ENCODE assay signal across 16 cellular contexts in genomic region chr3:36956155-36956554, GRCh38. TPM values are rescaled to one million over a fixed set of nuclear protein-coding genes. Genes with fewer than 3 reads are reported as not detected.
DNase-seq lines count a peak whose midpoint lies in the region; ATAC-seq lines count a peak whose summit lies in the region.
"Had no signal": no experiment of that assay in that cellular context is flagged by ENCODE, and none has a peak within 500 bp of the region (broad histone marks: within the 10 kb centered on the region; RNA-seq: fewer than 3 reads in every experiment).

No MANE protein-coding gene starts in this region.

- peaks cover 0 to 5% (median 0%) of the 10 kb centered on the region in 3 experiments for H3K27me3 ChIP-seq in neuronal stem cell (ENCODE audit: control insufficient read depth in 3 of 3, insufficient read depth in 3 of 3, low read depth in 1 of 3, low read length in 3 of 3)
- H3K27me3 ChIP-seq: BLaER1 had no signal

- H3K36me3 Mint-ChIP-seq in activated naive CD8-positive, alpha-beta T cell, result no peaks in the 10 kb centered on the region
- H3K36me3 Mint-ChIP-seq in activated naive CD8-positive, alpha-beta T cell treated with anti-CD3 and anti-CD28 coated beads for 36 hours, result no peaks in the 10 kb centered on the region
- H3K36me3 Mint-ChIP-seq in activated T-helper 17 cell treated with anti-CD3 and anti-CD28 coated beads, Interleukin-2, amount 50 U/mL, for 72 hours (ENCODE audit: low read depth), result no peaks in the 10 kb centered on the region
- H3K36me3 Mint-ChIP-seq: CD14-positive monocyte; CD4-positive, alpha-beta memory T cell had no signal

- peaks cover 15% of the 10 kb centered on the region for H3K4me1 Mint-ChIP-seq in activated naive CD8-positive, alpha-beta T cell (ENCODE audit: low read depth)
- peaks cover 13% of the 10 kb centered on the region for H3K4me1 Mint-ChIP-seq in activated naive CD8-positive, alpha-beta T cell treated with anti-CD3 and anti-CD28 coated beads for 36 hours
- H3K4me1 Mint-ChIP-seq in activated T-helper 17 cell treated with anti-CD3 and anti-CD28 coated beads, Interleukin-2, amount 50 U/mL, for 72 hours, result peaks cover 9% of the 10 kb centered on the region

- H3K9me3 ChIP-seq in neuronal stem cell (replicated peaks in 1 of 2; ENCODE audit: control insufficient read depth in 2 of 2, insufficient read depth in 1 of 2, low read depth in 1 of 2, low read length in 2 of 2), result no peaks in the 10 kb centered on the region
- H3K9me3 ChIP-seq: BLaER1 had no signal

- H2BK5ac ChIP-seq in neuronal stem cell (ENCODE audit: low read length), result no peak overlapping the region

- no peak overlapping the region for H3K18ac ChIP-seq in neuronal stem cell (ENCODE audit: low read length)

- no peaks in the 10 kb centered on the region for H3K27me3 Mint-ChIP-seq in activated naive CD8-positive, alpha-beta T cell
- no peaks in the 10 kb centered on the region for H3K27me3 Mint-ChIP-seq in activated naive CD8-positive, alpha-beta T cell treated with anti-CD3 and anti-CD28 coated beads for 36 hours
- H3K27me3 Mint-ChIP-seq in activated T-helper 17 cell treated with anti-CD3 and anti-CD28 coated beads, Interleukin-2, amount 50 U/mL, for 72 hours, result no peaks in the 10 kb centered on the region
- H3K27me3 Mint-ChIP-seq: CD4-positive, alpha-beta memory T cell had no signal

- no peak overlapping the region for H3K27ac ChIP-seq in neuronal stem cell (replicated peaks; ENCODE audit: low read length)
- H3K27ac ChIP-seq: BLaER1 had no signal

- no CpG with 5 or more reads among the region's 3 CpGs for WGBS in neuronal stem cell (ENCODE audit: extremely low coverage in 2 of 2, insufficient read length in 2 of 2, insufficient replicate concordance in 1 of 2), 2 donors

- no peak overlapping the region for H3K9ac ChIP-seq in neuronal stem cell (ENCODE audit: low read depth, low read length, poor library complexity)
- H3K9ac ChIP-seq: BLaER1 had no signal

- no peaks in the 10 kb centered on the region for H3K79me1 ChIP-seq in neuronal stem cell (ENCODE audit: low read depth, low read length)

- H3K4me2 ChIP-seq in neuronal stem cell (ENCODE audit: insufficient read depth, low read length, poor library complexity, severe bottlenecking), result no peak overlapping the region
- H3K4me2 ChIP-seq: BLaER1 had no signal

- no peak for DNase-seq in activated naive CD8-positive, alpha-beta T cell treated with anti-CD3 and anti-CD28 coated beads for 36 hours
- DNase-seq in SK-N-DZ (ENCODE audit: low spot score) (peak; percentile 80), ecto neural progenitor cell (ENCODE audit: low spot score) (peak; percentile 19), GM19238 (ENCODE audit: insufficient read length, low spot score) (no peak), neuronal stem cell (ENCODE audit: low spot score) (no peak)
- DNase-seq: 8988T; Calu3; CD4-positive, alpha-beta memory T cell; DMS79 treated with DMSO at 0.1 percent for 48 hours; GF-D8; H9 had no signal

- H2BK12ac ChIP-seq in neuronal stem cell (ENCODE audit: low read length), result no peak overlapping the region

- H3K36me3 ChIP-seq in neuronal stem cell (replicated peaks in 1 of 2; ENCODE audit: control insufficient read depth in 2 of 2, insufficient read depth in 2 of 2, low read length in 2 of 2), result no peaks in the 10 kb centered on the region
- H3K36me3 ChIP-seq: BLaER1 had no signal

- no peak overlapping the region for H3K23ac ChIP-seq in neuronal stem cell (ENCODE audit: low read depth, low read length, poor library complexity)

- ATAC-seq in activated T-helper 17 cell treated with anti-CD3 and anti-CD28 coated beads, Interleukin-2, amount 50 U/mL, for 72 hours (replicated peaks), result no peak
- ATAC-seq: HepG2 had no signal

- H2BK15ac ChIP-seq in neuronal stem cell (ENCODE audit: low read length), result no peak overlapping the region

- no peak overlapping the region for H2BK120ac ChIP-seq in neuronal stem cell (ENCODE audit: low read depth, low read length)

- peaks cover 0 to 2% of the 10 kb centered on the region in 2 donors for H3K4me1 ChIP-seq in neuronal stem cell (ENCODE audit: control insufficient read depth in 2 of 2, insufficient read depth in 1 of 2, low read depth in 1 of 2, low read length in 2 of 2)
- H3K4me1 ChIP-seq: BLaER1 had no signal

- no peak overlapping the region for H3K4me3 Mint-ChIP-seq in activated naive CD8-positive, alpha-beta T cell
- H3K4me3 Mint-ChIP-seq in activated naive CD8-positive, alpha-beta T cell treated with anti-CD3 and anti-CD28 coated beads for 36 hours, result no peak overlapping the region
- no peak overlapping the region for H3K4me3 Mint-ChIP-seq in activated T-helper 17 cell treated with anti-CD3 and anti-CD28 coated beads, Interleukin-2, amount 50 U/mL, for 72 hours
- H3K4me3 Mint-ChIP-seq: CD14-positive monocyte, H9 had no signal

- no peak overlapping the region for H2AK5ac ChIP-seq in neuronal stem cell (ENCODE audit: low read depth, low read length)

- H3K9me3 Mint-ChIP-seq in activated naive CD8-positive, alpha-beta T cell (ENCODE audit: low read depth), result no peaks in the 10 kb centered on the region
- no peaks in the 10 kb centered on the region for H3K9me3 Mint-ChIP-seq in activated naive CD8-positive, alpha-beta T cell treated with anti-CD3 and anti-CD28 coated beads for 36 hours
- H3K9me3 Mint-ChIP-seq in activated T-helper 17 cell treated with anti-CD3 and anti-CD28 coated beads, Interleukin-2, amount 50 U/mL, for 72 hours, result no peaks in the 10 kb centered on the region
- H3K9me3 Mint-ChIP-seq: CD14-positive monocyte; CD4-positive, alpha-beta memory T cell; H9 had no signal

- H3K27ac Mint-ChIP-seq in activated naive CD8-positive, alpha-beta T cell, result peak overlapping the region; percentile 28
- no peak overlapping the region for H3K27ac Mint-ChIP-seq in activated naive CD8-positive, alpha-beta T cell treated with anti-CD3 and anti-CD28 coated beads for 36 hours
- no peak overlapping the region for H3K27ac Mint-ChIP-seq in activated T-helper 17 cell treated with anti-CD3 and anti-CD28 coated beads, Interleukin-2, amount 50 U/mL, for 72 hours
- H3K27ac Mint-ChIP-seq: CD14-positive monocyte had no signal

- no peak overlapping the region for H4K91ac ChIP-seq in neuronal stem cell (ENCODE audit: low read depth, low read length, poor library complexity)

- H3K4ac ChIP-seq in neuronal stem cell (ENCODE audit: low read length), result no peak overlapping the region

- no peak overlapping the region for H3K14ac ChIP-seq in neuronal stem cell (ENCODE audit: low read length)

- no peak overlapping the region for H4K8ac ChIP-seq in neuronal stem cell (ENCODE audit: low read depth, low read length)

- no peak overlapping the region for H3K4me3 ChIP-seq in neuronal stem cell (ENCODE audit: low read length in 2 of 2)
- H3K4me3 ChIP-seq: BLaER1 had no signal

- H2AFZ ChIP-seq in neuronal stem cell (ENCODE audit: low read length), result no peak overlapping the region

RNA-seq across cellular contexts. Expression of gene TRANK1, which starts 11.3 kb away (rescaled TPM):
- total RNA-seq in activated naive CD8-positive, alpha-beta T cell treated with anti-CD3 and anti-CD28 coated beads for 36 hours, result 10 to 100 TPM; 17.2 to 20.7 TPM
- 0.03 TPM in 1 of 2 replicates, not detected in the other for polyA plus RNA-seq in SK-N-DZ (2014; cell fraction: cytosol; rRNA removed)
- 0.06 and 0.09 TPM in 2 replicates for polyA plus RNA-seq in SK-N-DZ (2014; cell fraction: nucleus; rRNA removed)
- 10 to 100 TPM; 12.3 to 12.8 TPM for total RNA-seq in activated T-helper 17 cell treated with anti-CD3 and anti-CD28 coated beads, Interleukin-2, amount 50 U/mL, for 72 hours
- polyA plus RNA-seq in neuronal stem cell (2013, experiment 1 of 2), result 3.2 TPM
- polyA plus RNA-seq in neuronal stem cell (2013, experiment 2 of 2), result 3.3 TPM

RNA-seq across cellular contexts. Expression of gene EPM2AIP1, which starts 36.8 kb away (rescaled TPM):
- 10 to 100 TPM in 1 of 2 experiments, 1 to 10 TPM in 1; 9.6 to 10.1 TPM for total RNA-seq in activated naive CD8-positive, alpha-beta T cell treated with anti-CD3 and anti-CD28 coated beads for 36 hours
- 15.4 and 16.0 TPM in 2 replicates for polyA plus RNA-seq in SK-N-DZ (2014; cell fraction: cytosol; rRNA removed)
- polyA plus RNA-seq in SK-N-DZ (2014; cell fraction: nucleus; rRNA removed), result 25.8 and 32.6 TPM in 2 replicates
- 10 to 100 TPM; 14.8 to 21.0 TPM for total RNA-seq in activated T-helper 17 cell treated with anti-CD3 and anti-CD28 coated beads, Interleukin-2, amount 50 U/mL, for 72 hours
- polyA plus RNA-seq in neuronal stem cell (2013, experiment 1 of 2), result 25.6 TPM
- 25.9 TPM for polyA plus RNA-seq in neuronal stem cell (2013, experiment 2 of 2)

RNA-seq across cellular contexts. Expression of gene MLH1, which starts 37.2 kb away (rescaled TPM):
- total RNA-seq in activated naive CD8-positive, alpha-beta T cell treated with anti-CD3 and anti-CD28 coated beads for 36 hours, result 10 to 100 TPM; 82.3 to 83.7 TPM
- 98.5 and 98.8 TPM in 2 replicates for polyA plus RNA-seq in SK-N-DZ (2014; cell fraction: cytosol; rRNA removed)
- polyA plus RNA-seq in SK-N-DZ (2014; cell fraction: nucleus; rRNA removed), result 68.1 and 75.2 TPM in 2 replicates
- 10 to 100 TPM; 47.5 to 62.2 TPM for total RNA-seq in activated T-helper 17 cell treated with anti-CD3 and anti-CD28 coated beads, Interleukin-2, amount 50 U/mL, for 72 hours
- 28.8 TPM for polyA plus RNA-seq in neuronal stem cell (2013, experiment 1 of 2)
- polyA plus RNA-seq in neuronal stem cell (2013, experiment 2 of 2), result 29.0 TPM

Comparison
In these comparisons a context has a peak if more than half of its experiments do, and no peak if none do; other contexts are left out.
1. DNase-seq: peak in SK-N-DZ (single experiment) and ecto neural progenitor cell (single experiment); none in activated naive CD8-positive, alpha-beta T cell treated with anti-CD3 and anti-CD28 coated beads for 36 hours (single experiment), GM19238 (single experiment) and neuronal stem cell (single experiment).